ENCODE assay signal across 8 cellular contexts in genomic region chr1:153919879-153920852, GRCh38. TPM values are rescaled to one million over a fixed set of nuclear protein-coding genes. Genes with fewer than 3 reads are reported as not detected.
DNase-seq lines count a peak whose midpoint lies in the region; ATAC-seq, FAIRE-seq and TF ChIP-seq lines count a peak whose summit lies in the region.

No MANE protein-coding gene starts in this region.

- no peak overlapping the region for H3K4me3 ChIP-seq in keratinocyte (ENCODE audit: control insufficient read depth in 2 of 3, extremely low read depth in 1 of 3, insufficient read depth in 2 of 3, low read depth in 1 of 3, low read length in 3 of 3)

- no peak overlapping the region for H2AFZ ChIP-seq in keratinocyte (ENCODE audit: control insufficient read depth, low read length)

- no peak for ATAC-seq in GM21737 (IDR thresholded peaks at IDR 0.05; ENCODE audit: unreplicated experiment)

- H3K27ac ChIP-seq in keratinocyte (ENCODE audit: control insufficient read depth, insufficient read depth, low read length): no peak overlapping the region

- peaks cover 22% of the 10 kb centered on the region for H3K4me1 ChIP-seq in keratinocyte (ENCODE audit: control insufficient read depth, extremely low read depth, insufficient read depth, low read length)

- no peaks in the 10 kb centered on the region for H3K9me3 ChIP-seq in keratinocyte (ENCODE audit: control insufficient read depth, low read depth, low read length)

- peaks cover 2 to 3% of the 10 kb centered on the region in 2 experiments for H3K36me3 ChIP-seq in keratinocyte (ENCODE audit: control insufficient read depth in 2 of 2, extremely low read depth in 1 of 2, insufficient read depth in 2 of 2, low read length in 2 of 2)

- peak overlapping the region; percentile 93 for H3K4me2 ChIP-seq in keratinocyte (ENCODE audit: control insufficient read depth, extremely low read depth, insufficient read depth, low read depth, low read length)

- DNase-seq in Daoy (ENCODE audit: low read depth) (peak; percentile 22), amniotic epithelial cell (ENCODE audit: low read depth) (peak; percentile 49), keratinocyte (ENCODE audit: low read depth, low spot score) (no peak), urothelium cell line (ENCODE audit: low spot score) (no peak), midbrain (lab: John Stamatoyannopoulos, UW) (no peak)
- no peak for DNase-seq in stimulated activated CD4-positive, alpha-beta T cell treated with anti-CD3 and anti-CD28 coated beads, Interleukin-1b, Interleukin-23, amount 100 ng/mL, for 48 hours

- no peak overlapping the region for H3K9ac ChIP-seq in keratinocyte (ENCODE audit: control insufficient read depth, extremely low read depth, insufficient read depth, low read length)

- H3K9me1 ChIP-seq in keratinocyte (ENCODE audit: control insufficient read depth, extremely low read depth, insufficient read depth, low read length): no peaks in the 10 kb centered on the region

- no peaks in the 10 kb centered on the region for H3K27me3 ChIP-seq in keratinocyte (ENCODE audit: control insufficient read depth, extremely low read depth, insufficient read depth, low read length)

- H3K79me2 ChIP-seq in keratinocyte (ENCODE audit: control insufficient read depth, insufficient read depth, low read length): peaks cover 69% of the 10 kb centered on the region

- dilution Hi-C loops in keratinocyte (cut with MboI; ENCODE audit: extremely low pct_ligation_motif_present, low sequenced_read_pairs): no loop called here

- FAIRE-seq in keratinocyte (lab: Jason Lieb, UNC): no peak
- FAIRE-seq in urothelium cell line (lab: Jason Lieb, UNC): no peak

- H4K20me1 ChIP-seq in keratinocyte (ENCODE audit: control insufficient read depth, extremely low read depth, insufficient read depth, low read length): peaks cover 10% of the 10 kb centered on the region

- peak; percentile 39; the same call in 1 of the 2 replicates for TF ChIP-seq CTCF in LNCAP (IDR thresholded peaks at IDR 0.05)
- TF ChIP-seq CTCF in keratinocyte (optimal IDR thresholded peaks at IDR 0.05 in 1 of 3, IDR thresholded peaks at IDR 0.05 in 1 of 3, conservative IDR thresholded peaks at IDR 0.05 in 1 of 3; ENCODE audit: extremely low read depth in 1 of 3, insufficient read depth in 2 of 3, low read length in 3 of 3): peak in 2 of 3 experiments; percentile 17 to 33

RNA-seq across cellular contexts. Expression of gene GATAD2B, which starts 2.6 kb away (rescaled TPM):
- 3.9 and 6.0 TPM in 2 replicates for total RNA-seq in Daoy (2014; rRNA removed; shearing (Covaris generic))
- polyA plus RNA-seq in keratinocyte: 4.1 to 7.6 TPM (median 6.1 TPM) in 3 replicates
- 30.4 TPM for polyA plus RNA-seq in keratinocyte (2011; ENCODE audit: low read depth)
- 7.8 and 8.3 TPM in 2 replicates for polyA plus RNA-seq in keratinocyte (2011; cell fraction: cytosol; rRNA removed)
- polyA plus RNA-seq in keratinocyte (2011; cell fraction: nucleus; rRNA removed): 24.5 and 28.7 TPM in 2 replicates
- 12.7 and 13.6 TPM in 2 replicates for polyA plus RNA-seq in keratinocyte (2012; ENCODE audit: low replicate concordance)
- 11.5 to 55.1 TPM (median 19.8 TPM) in 3 replicates for polyA minus RNA-seq in keratinocyte
- 8.6 TPM for polyA minus RNA-seq in keratinocyte (2011; cell fraction: cytosol; rRNA and poly(A)+ RNA removed)
- polyA minus RNA-seq in keratinocyte (2011; cell fraction: nucleus; rRNA and poly(A)+ RNA removed): 12.0 and 23.2 TPM in 2 replicates

RNA-seq across cellular contexts. Expression of gene DENND4B, which starts 26.4 kb away (rescaled TPM):
- 6.5 and 6.6 TPM in 2 replicates for total RNA-seq in Daoy (2014; rRNA removed; shearing (Covaris generic))
- polyA plus RNA-seq in keratinocyte: 7.9 to 16.3 TPM (median 8.0 TPM) in 3 replicates
- 3.7 TPM for polyA plus RNA-seq in keratinocyte (2011; ENCODE audit: low read depth)
- 5.0 and 5.3 TPM in 2 replicates for polyA plus RNA-seq in keratinocyte (2011; cell fraction: cytosol; rRNA removed)
- polyA plus RNA-seq in keratinocyte (2011; cell fraction: nucleus; rRNA removed): 52.9 and 60.7 TPM in 2 replicates
- 12.8 and 13.3 TPM in 2 replicates for polyA plus RNA-seq in keratinocyte (2012; ENCODE audit: low replicate concordance)
- 15.5 to 26.8 TPM (median 18.7 TPM) in 3 replicates for polyA minus RNA-seq in keratinocyte
- 10.0 TPM for polyA minus RNA-seq in keratinocyte (2011; cell fraction: cytosol; rRNA and poly(A)+ RNA removed)
- polyA minus RNA-seq in keratinocyte (2011; cell fraction: nucleus; rRNA and poly(A)+ RNA removed): 22.3 and 26.9 TPM in 2 replicates

RNA-seq across cellular contexts. Expression of gene CRTC2, which starts 38.2 kb away (rescaled TPM):
- 7.2 and 10.1 TPM in 2 replicates for total RNA-seq in Daoy (2014; rRNA removed; shearing (Covaris generic))
- polyA plus RNA-seq in keratinocyte: 14.0 to 20.4 TPM (median 15.9 TPM) in 3 replicates
- polyA plus RNA-seq in keratinocyte (2011; ENCODE audit: low read depth): 5.4 TPM
- 13.2 and 16.0 TPM in 2 replicates for polyA plus RNA-seq in keratinocyte (2011; cell fraction: cytosol; rRNA removed)
- 40.6 and 55.5 TPM in 2 replicates for polyA plus RNA-seq in keratinocyte (2011; cell fraction: nucleus; rRNA removed)
- polyA plus RNA-seq in keratinocyte (2012; ENCODE audit: low replicate concordance): 19.5 and 24.4 TPM in 2 replicates
- 21.3 to 118 TPM (median 23.3 TPM) in 3 replicates for polyA minus RNA-seq in keratinocyte
- 31.1 TPM for polyA minus RNA-seq in keratinocyte (2011; cell fraction: cytosol; rRNA and poly(A)+ RNA removed)
- polyA minus RNA-seq in keratinocyte (2011; cell fraction: nucleus; rRNA and poly(A)+ RNA removed): 25.3 and 37.2 TPM in 2 replicates

RNA-seq across cellular contexts. Expression of gene SLC39A1, which starts 43.2 kb away (rescaled TPM):
- 127 and 130 TPM in 2 replicates for total RNA-seq in Daoy (2014; rRNA removed; shearing (Covaris generic))
- 68.4 to 83.6 TPM (median 68.5 TPM) in 3 replicates for polyA plus RNA-seq in keratinocyte
- polyA plus RNA-seq in keratinocyte (2011; ENCODE audit: low read depth): 10.7 TPM
- polyA plus RNA-seq in keratinocyte (2011; cell fraction: cytosol; rRNA removed): 60.7 and 69.5 TPM in 2 replicates
- polyA plus RNA-seq in keratinocyte (2011; cell fraction: nucleus; rRNA removed): 78.5 and 94.4 TPM in 2 replicates
- 50.0 and 85.3 TPM in 2 replicates for polyA plus RNA-seq in keratinocyte (2012; ENCODE audit: low replicate concordance)
- polyA minus RNA-seq in keratinocyte: 78.3 to 81.8 TPM (median 78.9 TPM) in 3 replicates
- polyA minus RNA-seq in keratinocyte (2011; cell fraction: cytosol; rRNA and poly(A)+ RNA removed): 80.0 TPM
- 40.9 and 53.5 TPM in 2 replicates for polyA minus RNA-seq in keratinocyte (2011; cell fraction: nucleus; rRNA and poly(A)+ RNA removed)

RNA-seq across cellular contexts. Expression of gene CREB3L4, which starts 47.5 kb away (rescaled TPM):
- total RNA-seq in Daoy (2014; rRNA removed; shearing (Covaris generic)): 3.5 and 5.0 TPM in 2 replicates
- polyA plus RNA-seq in keratinocyte: 6.0 to 6.3 TPM (median 6.2 TPM) in 3 replicates
- 0.94 TPM for polyA plus RNA-seq in keratinocyte (2011; ENCODE audit: low read depth)
- 4.0 and 4.2 TPM in 2 replicates for polyA plus RNA-seq in keratinocyte (2011; cell fraction: cytosol; rRNA removed)
- polyA plus RNA-seq in keratinocyte (2011; cell fraction: nucleus; rRNA removed): 8.2 and 12.0 TPM in 2 replicates
- 4.9 and 5.7 TPM in 2 replicates for polyA plus RNA-seq in keratinocyte (2012; ENCODE audit: low replicate concordance)
- polyA minus RNA-seq in keratinocyte: 5.4 to 8.3 TPM (median 7.0 TPM) in 3 replicates
- polyA minus RNA-seq in keratinocyte (2011; cell fraction: cytosol; rRNA and poly(A)+ RNA removed): 4.0 TPM
- polyA minus RNA-seq in keratinocyte (2011; cell fraction: nucleus; rRNA and poly(A)+ RNA removed): 2.5 and 3.1 TPM in 2 replicates

Comparison
In these comparisons a context has a peak if more than half of its experiments do, and no peak if none do; other contexts are left out.
1. DNase-seq: peak in Daoy (single experiment) and amniotic epithelial cell (single experiment); none in keratinocyte (single experiment), stimulated activated CD4-positive, alpha-beta T cell treated with anti-CD3 and anti-CD28 coated beads, Interleukin-1b, Interleukin-23, amount 100 ng/mL, for 48 hours (single experiment), urothelium cell line (single experiment) and midbrain (single experiment).